In the genomic region with DNA sequence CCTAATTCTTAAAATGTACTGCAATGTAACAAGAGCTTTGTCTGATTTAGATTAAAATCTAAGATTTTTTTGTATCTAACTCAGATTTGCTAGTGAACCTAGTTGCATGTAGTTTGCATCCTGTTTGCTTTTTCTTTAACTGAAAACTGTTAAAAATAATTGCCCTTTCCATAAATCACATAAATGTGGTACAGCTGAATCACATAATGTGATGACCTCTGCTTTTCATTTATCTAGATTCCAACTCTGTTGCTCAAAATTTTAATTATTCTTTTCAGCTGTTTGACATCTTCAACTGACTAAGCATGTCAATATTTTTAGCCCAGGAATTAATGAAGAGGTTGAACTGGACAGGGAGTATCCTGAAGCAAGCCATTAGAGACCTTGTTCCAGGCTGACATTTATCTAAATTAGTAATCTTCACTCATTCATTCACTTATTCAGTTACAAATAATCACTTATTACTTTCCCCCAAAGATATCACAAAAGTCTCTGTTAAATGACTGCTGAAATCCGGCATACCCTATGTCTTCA, we compare ENCODE assay signal across 18 cellular contexts.
"Had no signal": no experiment of that assay in that cellular context is flagged by ENCODE, and none has a peak within 500 bp of the region (broad histone marks: within the 10 kb centered on the region; RNA-seq: fewer than 3 reads in every experiment).

No MANE protein-coding gene starts in this region.

- H3K27ac ChIP-seq: left ventricle myocardium inferior, neutrophil, pancreas, thyroid gland, upper lobe of right lung had no signal

- ATAC-seq: activated naive CD4-positive, alpha-beta T cell treated with anti-CD3 and anti-CD28 coated beads, Interleukin-2, amount 50 U/mL, for 72 hours; activated T-helper 17 cell treated with anti-CD3 and anti-CD28 coated beads, Interleukin-2, amount 50 U/mL, for 72 hours; pancreas; right cardiac atrium; stimulated activated naive CD8-positive, alpha-beta T cell treated with anti-CD3 and anti-CD28 coated beads, Interleukin-15, Interleukin-2, amounts not matched to agents 100 U/mL and 50 U/mL, for 24 hours; upper lobe of right lung had no signal

- H3K4me3 ChIP-seq: left ventricle myocardium inferior, pancreas, thyroid gland, upper lobe of right lung had no signal

- H3K36me3 ChIP-seq: left ventricle myocardium inferior, neutrophil, pancreas, thyroid gland, upper lobe of right lung had no signal

- H3K27me3 ChIP-seq: neutrophil, pancreas, thyroid gland, upper lobe of right lung had no signal

- H3K4me1 ChIP-seq: left ventricle myocardium inferior, pancreas, thyroid gland, upper lobe of right lung had no signal

- DNase-seq: activated CD4-positive, alpha-beta T cell treated with anti-CD3 and anti-CD28 coated beads for 1 hour; activated T-cell treated with anti-CD3 and anti-CD28 coated beads, Interleukin-2, amount 50 U/mL, for 1 hour; aorta; effector CD4-positive, alpha-beta T cell; foreskin melanocyte; immature natural killer cell; left ventricle myocardium inferior; pancreas; right cardiac atrium; stimulated activated CD4-positive, alpha-beta T cell treated with anti-CD3 and anti-CD28 coated beads, Interleukin-12 subunit alpha, Interleukin-12 subunit beta, amount 100 ng/mL, for 4 hours; stimulated activated CD4-positive, alpha-beta T cell treated with anti-CD3 and anti-CD28 coated beads, Interleukin-4, amount 100 ng/mL, for 4 hours; stimulated activated naive CD8-positive, alpha-beta T cell treated with anti-CD3 and anti-CD28 coated beads, Interleukin-15, Interleukin-2, amounts not matched to agents 100 U/mL and 50 U/mL, for 24 hours; T-helper 9 cell; thyroid gland; upper lobe of right lung had no signal

- H3K9me3 ChIP-seq: left ventricle myocardium inferior, neutrophil, pancreas, thyroid gland, upper lobe of right lung had no signal
